ENCODE assay signal across 8 cellular contexts in the genomic region with DNA sequence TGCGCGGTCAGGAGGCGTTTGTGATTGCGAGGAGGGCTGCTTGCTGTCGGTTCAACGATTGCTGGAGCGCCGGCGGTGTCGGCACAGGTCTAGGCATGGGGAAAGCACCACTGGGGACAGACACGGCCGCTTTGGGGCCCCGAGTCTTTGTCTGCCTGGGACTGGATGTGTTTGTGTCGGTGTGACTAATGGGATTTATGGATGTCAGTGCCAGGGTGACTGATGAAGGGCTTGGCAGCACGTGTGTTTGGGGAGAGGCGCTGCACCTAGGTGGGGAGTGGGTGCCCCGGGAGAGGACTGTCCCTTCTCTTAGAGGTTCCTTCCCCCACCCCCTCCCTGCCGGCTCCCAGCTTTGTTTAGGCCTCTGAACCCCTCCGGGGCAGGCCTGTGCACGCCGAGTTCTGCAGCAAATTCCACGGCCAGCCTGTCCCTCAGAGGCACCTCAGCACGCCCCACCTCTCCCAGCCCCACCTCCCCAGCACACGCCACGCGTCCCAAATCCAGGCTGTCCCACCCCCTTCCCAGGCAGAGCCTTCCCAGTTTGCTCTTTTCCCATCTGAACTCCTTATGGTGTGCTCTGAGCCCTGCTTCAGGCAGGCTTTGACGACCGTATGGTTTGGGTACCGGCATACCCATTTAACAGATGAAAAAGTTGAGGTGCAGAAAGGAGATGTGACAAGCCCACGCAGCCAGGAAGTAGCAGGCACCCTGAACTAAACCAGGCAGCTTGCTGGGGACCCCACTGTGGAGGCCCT. TPM values are rescaled to one million over a fixed set of nuclear protein-coding genes. Genes with fewer than 3 reads are reported as not detected.
A peak's percentile ranks its signal among the peaks of the same experiment; 100 is the strongest.
DNase-seq lines count a peak whose midpoint lies in the region; ATAC-seq, FAIRE-seq and TF ChIP-seq lines count a peak whose summit lies in the region.

No MANE protein-coding gene starts in this region.

- H3K36me3 Mint-ChIP-seq in activated T-helper 17 cell treated with anti-CD3 and anti-CD28 coated beads, Interleukin-2, amount 50 U/mL, for 72 hours (ENCODE audit: low read depth) = peaks cover 6% of the 10 kb centered on the region

- H3K9me3 ChIP-seq in gastrocnemius medialis = no peaks in the 10 kb centered on the region

- no peak for TF ChIP-seq CTCF in AG04449 (IDR thresholded peaks at IDR 0.05; ENCODE audit: insufficient read depth, low read length, missing control alignments)
- no peak for TF ChIP-seq CTCF in gastrocnemius medialis (IDR thresholded peaks at IDR 0.05 in 4 of 5, conservative IDR thresholded peaks at IDR 0.05 in 1 of 5)
- no peak for TF ChIP-seq CTCF in GM10248 (IDR thresholded peaks at IDR 0.05; ENCODE audit: control extremely low read depth, extremely low read depth, low read depth, missing control alignments)

- H3K4me1 ChIP-seq in gastrocnemius medialis = peaks cover 16 to 24% of the 10 kb centered on the region in 2 donors

- no peak overlapping the region for H3K27ac Mint-ChIP-seq in activated T-helper 17 cell treated with anti-CD3 and anti-CD28 coated beads, Interleukin-2, amount 50 U/mL, for 72 hours

- peaks cover 53% of the 10 kb centered on the region for H3K27me3 Mint-ChIP-seq in activated T-helper 17 cell treated with anti-CD3 and anti-CD28 coated beads, Interleukin-2, amount 50 U/mL, for 72 hours

- TF ChIP-seq POLR2A in H54 (IDR thresholded peaks at IDR 0.05; ENCODE audit: low read depth, low read length) (0 out of 2 replicates have a peak, but pooled peaks have one; percentile 4), gastrocnemius medialis (IDR thresholded peaks at IDR 0.05) (no peak)

- H3K4me1 Mint-ChIP-seq in activated T-helper 17 cell treated with anti-CD3 and anti-CD28 coated beads, Interleukin-2, amount 50 U/mL, for 72 hours = peaks cover 7% of the 10 kb centered on the region

- CTCF ChIA-PET in AG04449 (lab: Yijun Ruan, JAX) = interaction anchor here (0.9 to 1.6 kb wide), 3 partner anchors 15 to 64 kb away, joined by 3 to 4 read pairs (median 4); no protein-coding TSS in a partner anchor
- CTCF ChIA-PET in GM10248 (lab: Yijun Ruan, JAX) = no interaction called here

- POLR2A ChIA-PET in AG04449 (lab: Yijun Ruan, JAX) = interaction anchor here (1.5 kb wide), 1 partner anchor 12 kb away, joined by 3 read pairs; no protein-coding TSS in a partner anchor
- POLR2A ChIA-PET in GM10248 (lab: Yijun Ruan, JAX) = interaction anchor here (0.6 kb wide), 1 partner anchor 19 kb away, joined by 5 read pairs; no protein-coding TSS in a partner anchor

- in situ Hi-C loops in gastrocnemius medialis (cut with MboI; ENCODE audit: low sequenced_read_pairs in 4 of 4) = no loop called here

- DNase-seq in AG04449 (ENCODE audit: low read depth, low spot score) (no peak), H54 (ENCODE audit: insufficient read length, low spot score) (no peak), hepatic stellate cell (ENCODE audit: low spot score) (peak; percentile 53), gastrocnemius medialis (no peak), HPDE6-E6E7 (ENCODE audit: extremely low spot score) (no peak), foreskin melanocyte (no peak), GM10248 (ENCODE audit: extremely low spot score) (no peak)

- intact Hi-C loops in gastrocnemius medialis (cut with DNase I; ENCODE audit: low total_unique reads) = no loop called here

- H3K4me3 ChIP-seq in AG04449 (ENCODE audit: low read depth, low read length) (peak overlapping the region; percentile 86), gastrocnemius medialis (peak overlapping the region; percentile 76 to 91 (median 85))

- no peaks in the 10 kb centered on the region for H3K9me3 Mint-ChIP-seq in activated T-helper 17 cell treated with anti-CD3 and anti-CD28 coated beads, Interleukin-2, amount 50 U/mL, for 72 hours

- H3K27ac ChIP-seq in gastrocnemius medialis = peak overlapping the region; percentile 94 to 100 (median 100)

- H3K4me3 Mint-ChIP-seq in activated T-helper 17 cell treated with anti-CD3 and anti-CD28 coated beads, Interleukin-2, amount 50 U/mL, for 72 hours = peak overlapping the region; percentile 29

- H3K27me3 ChIP-seq in gastrocnemius medialis = no peaks in the 10 kb centered on the region

- H3K36me3 ChIP-seq in gastrocnemius medialis = no peaks in the 10 kb centered on the region

- FAIRE-seq in H54 (lab: Jason Lieb, UNC) = no peak

- ATAC-seq in activated T-helper 17 cell treated with anti-CD3 and anti-CD28 coated beads, Interleukin-2, amount 50 U/mL, for 72 hours (replicated peaks) = no peak
- no peak for ATAC-seq in gastrocnemius medialis

RNA-seq across cellular contexts. Expression of gene TNRC18, which starts 6.4 kb away (rescaled TPM):
- total RNA-seq in activated T-helper 17 cell treated with anti-CD3 and anti-CD28 coated beads, Interleukin-2, amount 50 U/mL, for 72 hours = 10 to 100 TPM; 46.3 to 49.2 TPM
- 10 to 100 TPM in 3 of 4 donors, 1 to 10 TPM in 1; 8.7 to 31.2 (median 20.5) TPM for total RNA-seq in gastrocnemius medialis
